ENCODE assay signal across 8 cellular contexts in genomic region chr6:43629104-43629504, GRCh38. TPM values are rescaled to one million over a fixed set of nuclear protein-coding genes. Genes with fewer than 3 reads are reported as not detected.
DNase-seq lines count a peak whose midpoint lies in the region; ATAC-seq and TF ChIP-seq lines count a peak whose summit lies in the region.

TSS of gene GTPBP2 (minus strand) at chr6:43629264. CDS start at chr6:43629162, 102 bp downstream.

- no peak for TF ChIP-seq POLR2A in erythroblast (IDR thresholded peaks at IDR 0.05; ENCODE audit: low read length)

- BruUV-seq in PC-3 (replicated peaks; lab: Mats Ljungman, UMichigan): no TSS peak

- H3K79me2 ChIP-seq in PC-3 (ENCODE audit: low read length): peaks cover 31% of the 10 kb centered on the region

- H3K9ac ChIP-seq in PC-3 (ENCODE audit: low read length) (peak within 1 kb of the TSS; percentile 92), mucosa of stomach (ENCODE audit: low read length) (peak within 1 kb of the TSS; percentile 93)

- H3F3A ChIP-seq in PC-3 (ENCODE audit: low read length, unreplicated experiment): no peaks in the 10 kb centered on the region

- intact Hi-C loops in PC-3 (cut with micrococcal nuclease): no loop called here

- no peak for TF ChIP-seq EP300 in Ishikawa (IDR thresholded peaks at IDR 0.05; ENCODE audit: borderline replicate concordance)

- CTCF ChIA-PET in PC-3 (lab: Charles Lee): interaction anchor here (0.6 to 0.9 kb wide), 2 partner anchors 21 to 146 kb away, joined by 3 to 6 read pairs; no protein-coding TSS in a partner anchor

- peak within 1 kb of the TSS; percentile 100 for H3K4me2 ChIP-seq in PC-3 (ENCODE audit: low read length)

- H3K36me3 ChIP-seq in PC-3 (ENCODE audit: low read depth, low read length) (peaks cover 22% of the 10 kb centered on the region), mucosa of stomach (ENCODE audit: control insufficient read depth, insufficient read depth, low read length) (peaks cover 16% of the 10 kb centered on the region)

- H3K9me2 ChIP-seq in PC-3 (replicated peaks; ENCODE audit: low read length): no peaks in the 10 kb centered on the region

- peak within 1 kb of the TSS; percentile 85 for H3K27ac ChIP-seq in PC-3 (ENCODE audit: low read length)

- POLR2A ChIA-PET in PC-3 (lab: Charles Lee; ENCODE audit: unreplicated experiment): interaction anchor here (0.6 to 0.9 kb wide), 6 partner anchors 37 to 1314 kb away, joined by 3 to 11 read pairs (median 4); partner anchors contain the start of genes POLH, VEGFA and XPO5

- H3K9me3 ChIP-seq in PC-3 (ENCODE audit: low read length) (no peaks in the 10 kb centered on the region), mucosa of stomach (ENCODE audit: control insufficient read depth, low read length) (no peaks in the 10 kb centered on the region)

- peak within 1 kb of the TSS; percentile 97 for H2AFZ ChIP-seq in PC-3 (ENCODE audit: low read length)

- H3K27me3 ChIP-seq in PC-3 (ENCODE audit: low read length) (no peaks in the 10 kb centered on the region), mucosa of stomach (ENCODE audit: control insufficient read depth, insufficient read depth, low read length) (no peaks in the 10 kb centered on the region)

- DNase-seq in DMS 273 treated with DMSO at 0.1 percent for 48 hours (lab: John Stamatoyannopoulos, UW) (peak; percentile 97), PC-3 (peak; percentile 99), erythroblast (lab: John Stamatoyannopoulos, UW) (peak; percentile 99)
- DNase-seq in activated T-cell treated with anti-CD3 and anti-CD28 coated beads, Interleukin-2, amount 50 U/mL, for 1 hour: peak; percentile 93
- peak; percentile 90 for DNase-seq in stimulated activated CD8-positive, alpha-beta memory T cell treated with anti-CD3 and anti-CD28 coated beads, Interleukin-7, amount 100 ng/mL, for 24 hours (ENCODE audit: low read depth)

- ATAC-seq in GM21576 (IDR thresholded peaks at IDR 0.05; ENCODE audit: unreplicated experiment): peak; percentile 78
- ATAC-seq in PC-3: peak; percentile 85

- H3K4me3 ChIP-seq in PC-3 (ENCODE audit: low read length) (peak within 1 kb of the TSS; percentile 100), mucosa of stomach (ENCODE audit: low read length) (peak within 1 kb of the TSS; percentile 89)

- H4K20me1 ChIP-seq in PC-3 (ENCODE audit: low read length): no peaks in the 10 kb centered on the region

- TF ChIP-seq RAD21 in Ishikawa (IDR thresholded peaks at IDR 0.05; ENCODE audit: low read depth): no peak

- H3K4me1 ChIP-seq in PC-3 (ENCODE audit: insufficient read depth, low read length) (peaks cover 27% of the 10 kb centered on the region), mucosa of stomach (ENCODE audit: control insufficient read depth, insufficient read depth, low read length) (peaks cover 23% of the 10 kb centered on the region)

- TF ChIP-seq CTCF in PC-3 (conservative IDR thresholded peaks at IDR 0.05; ENCODE audit: low read depth, low read length): no peak

TF ChIP-seq in Ishikawa, 13 proteins besides CTCF, POLR2A, EP300 and RAD21:
- TF ChIP-seq ZBTB7A (IDR thresholded peaks at IDR 0.05; ENCODE audit: low read depth): no peak
- TF ChIP-seq, protein P1, sequence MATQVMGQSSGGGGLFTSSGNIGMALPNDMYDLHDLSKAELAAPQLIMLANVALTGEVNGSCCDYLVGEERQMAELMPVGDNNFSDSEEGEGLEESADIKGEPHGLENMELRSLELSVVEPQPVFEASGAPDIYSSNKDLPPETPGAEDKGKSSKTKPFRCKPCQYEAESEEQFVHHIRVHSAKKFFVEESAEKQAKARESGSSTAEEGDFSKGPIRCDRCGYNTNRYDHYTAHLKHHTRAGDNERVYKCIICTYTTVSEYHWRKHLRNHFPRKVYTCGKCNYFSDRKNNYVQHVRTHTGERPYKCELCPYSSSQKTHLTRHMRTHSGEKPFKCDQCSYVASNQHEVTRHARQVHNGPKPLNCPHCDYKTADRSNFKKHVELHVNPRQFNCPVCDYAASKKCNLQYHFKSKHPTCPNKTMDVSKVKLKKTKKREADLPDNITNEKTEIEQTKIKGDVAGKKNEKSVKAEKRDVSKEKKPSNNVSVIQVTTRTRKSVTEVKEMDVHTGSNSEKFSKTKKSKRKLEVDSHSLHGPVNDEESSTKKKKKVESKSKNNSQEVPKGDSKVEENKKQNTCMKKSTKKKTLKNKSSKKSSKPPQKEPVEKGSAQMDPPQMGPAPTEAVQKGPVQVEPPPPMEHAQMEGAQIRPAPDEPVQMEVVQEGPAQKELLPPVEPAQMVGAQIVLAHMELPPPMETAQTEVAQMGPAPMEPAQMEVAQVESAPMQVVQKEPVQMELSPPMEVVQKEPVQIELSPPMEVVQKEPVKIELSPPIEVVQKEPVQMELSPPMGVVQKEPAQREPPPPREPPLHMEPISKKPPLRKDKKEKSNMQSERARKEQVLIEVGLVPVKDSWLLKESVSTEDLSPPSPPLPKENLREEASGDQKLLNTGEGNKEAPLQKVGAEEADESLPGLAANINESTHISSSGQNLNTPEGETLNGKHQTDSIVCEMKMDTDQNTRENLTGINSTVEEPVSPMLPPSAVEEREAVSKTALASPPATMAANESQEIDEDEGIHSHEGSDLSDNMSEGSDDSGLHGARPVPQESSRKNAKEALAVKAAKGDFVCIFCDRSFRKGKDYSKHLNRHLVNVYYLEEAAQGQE (IDR thresholded peaks at IDR 0.05; ENCODE audit: low read depth): no peak
- 0 out of 2 replicates have a peak, but pooled peaks have one; percentile 7 for TF ChIP-seq NFIC (IDR thresholded peaks at IDR 0.05)
- TF ChIP-seq EGR1 (IDR thresholded peaks at IDR 0.05): no peak
- peak; percentile 35; the same call in 1 of the 2 replicates for TF ChIP-seq USF1 (IDR thresholded peaks at IDR 0.05)
- TF ChIP-seq MAX (IDR thresholded peaks at IDR 0.05): no peak
- TF ChIP-seq YY1 (IDR thresholded peaks at IDR 0.05; ENCODE audit: low read depth): peak; percentile 55; the same call in 1 of the 2 replicates
- peak; percentile 25 for TF ChIP-seq TAF1 (IDR thresholded peaks at IDR 0.05; ENCODE audit: low read depth)
- peak; percentile 91 for TF ChIP-seq CREB1 (IDR thresholded peaks at IDR 0.05; ENCODE audit: low read depth)
- peak; percentile 48; the same call in 1 of the 2 replicates for TF ChIP-seq TCF12 (IDR thresholded peaks at IDR 0.05; ENCODE audit: low read depth)
- no peak for TF ChIP-seq TEAD4 (IDR thresholded peaks at IDR 0.05)

RNA-seq across cellular contexts. Expression of gene GTPBP2, which starts in this region (rescaled TPM):
- 38.1 and 47.6 TPM in 2 replicates for total RNA-seq in PC-3 (2014; rRNA removed)

Comparison
In these comparisons a context has a peak if more than half of its experiments do, and no peak if none do; other contexts are left out.
1. Peak in every context shown above with its lines: DNase-seq, ATAC-seq, H3K4me3 ChIP-seq and H3K27ac ChIP-seq.